ENCODE assay signal across 17 cellular contexts in the genomic region with DNA sequence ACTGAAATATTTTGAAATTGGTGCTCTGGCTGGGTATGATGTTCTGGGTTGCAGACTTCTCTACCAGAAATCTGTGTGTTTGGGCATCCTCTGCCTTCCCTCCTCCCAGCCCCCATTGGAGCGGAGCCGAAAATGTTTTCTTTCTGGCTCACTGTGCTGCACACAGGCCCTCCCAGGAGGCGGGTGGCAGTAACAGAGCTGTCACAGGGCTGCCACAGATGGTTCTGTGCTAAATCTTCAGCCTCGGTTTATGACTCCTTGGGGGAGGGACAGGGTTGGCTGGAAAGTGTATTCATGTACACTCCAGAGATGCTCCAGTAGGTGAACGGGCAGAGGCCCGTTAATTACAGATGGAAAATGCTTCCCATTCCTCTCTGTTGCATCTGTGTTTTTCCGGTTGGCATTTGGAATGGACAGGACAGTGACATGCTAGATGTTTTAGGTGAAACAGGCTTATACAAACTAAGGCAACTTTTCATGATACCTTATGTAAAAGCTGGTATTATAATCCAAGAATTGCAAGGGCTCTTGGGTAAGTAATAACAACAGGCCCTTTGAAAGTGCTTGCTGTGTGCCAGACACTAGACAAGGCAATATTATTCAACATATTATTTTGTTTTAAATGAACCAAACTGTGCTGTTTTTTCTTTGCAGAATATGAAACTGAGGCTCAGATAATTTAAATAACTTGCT.
DNase-seq lines count a peak whose midpoint lies in the region; ATAC-seq lines count a peak whose summit lies in the region.
"Had no signal": no experiment of that assay in that cellular context is flagged by ENCODE, and none has a peak within 500 bp of the region (broad histone marks: within the 10 kb centered on the region; RNA-seq: fewer than 3 reads in every experiment).

No MANE protein-coding gene starts in this region.

- peak; percentile 10 for DNase-seq in NCI-H82 treated with DMSO at 0.1 percent for 48 hours (lab: John Stamatoyannopoulos, UW; ENCODE audit: unreplicated experiment)
- peak; percentile 46 for DNase-seq in foreskin melanocyte
- DNase-seq in nucleus accumbens (lab: John Stamatoyannopoulos, UW) = peak in 40 of 56 donors; percentile 5 to 72 (median 30)
- DNase-seq in aorta = no peak
- DNase-seq in CD1c-positive myeloid dendritic cell (ENCODE audit: extremely low spot score) = no peak
- DNase-seq in SW 1271 (lab: John Stamatoyannopoulos, UW) = no peak
- DNase-seq: activated CD8-positive, alpha-beta memory T cell treated with anti-CD3 and anti-CD28 coated beads, Interleukin-2, amount 10 ng/mL, durations not matched to agents 7 days and 5 days; activated effector memory CD4-positive, alpha-beta T cell treated with Interleukin-2 at 50 U/mL for 16 hours; BE2C; DMS53; NCI-H187; NCI-H446 treated with DMSO at 0.1 percent for 48 hours; stimulated activated CD4-positive, alpha-beta T cell treated with anti-CD3 and anti-CD28 coated beads, Interleukin-1b, Interleukin-23, amount 100 ng/mL, for 48 hours had no signal

- intact Hi-C loops in aorta (cut with DNase I) = no loop called here

- no peak overlapping the region for H3K4me3 ChIP-seq in aorta (ENCODE audit: low read length in 2 of 2)
- H3K4me3 ChIP-seq: gastroesophageal sphincter, right atrium auricular region, SJSA1 had no signal

- no peak overlapping the region for H3K27ac ChIP-seq in aorta (ENCODE audit: low read depth in 1 of 2, low read length in 2 of 2)
- H3K27ac ChIP-seq: gastroesophageal sphincter, right atrium auricular region, SJSA1 had no signal

- ATAC-seq in aorta (ENCODE audit: low FRiP score) (peak; percentile 38), HG03432 (IDR thresholded peaks at IDR 0.05; ENCODE audit: unreplicated experiment) (no peak)
- ATAC-seq: activated CD8-positive, alpha-beta memory T cell treated with anti-CD3 and anti-CD28 coated beads, Interleukin-2, amount 10 ng/mL, durations not matched to agents 7 days and 5 days; gastroesophageal sphincter had no signal

- H3K27me3 ChIP-seq in aorta (ENCODE audit: control insufficient read depth in 1 of 2, insufficient read depth in 2 of 2, low read length in 1 of 2) = no peaks in the 10 kb centered on the region
- H3K27me3 ChIP-seq: BE2C, gastroesophageal sphincter, right atrium auricular region, SJSA1 had no signal

- no peaks in the 10 kb centered on the region for H3K4me1 ChIP-seq in aorta (ENCODE audit: control insufficient read depth in 1 of 2, insufficient read depth in 2 of 2, low read length in 2 of 2)
- H3K4me1 ChIP-seq: BE2C, right atrium auricular region, SJSA1 had no signal

- WGBS in aorta, 2 donors = 8 to 9% methylated on average over 7 of the region's 7 CpGs

- no peaks in the 10 kb centered on the region for H3K9me3 ChIP-seq in aorta (ENCODE audit: control insufficient read depth, low read length)
- H3K9me3 ChIP-seq: BE2C, gastroesophageal sphincter had no signal

- no peaks in the 10 kb centered on the region for H3K36me3 ChIP-seq in aorta (ENCODE audit: control insufficient read depth in 1 of 2, insufficient read depth in 2 of 2, low read length in 1 of 2)
- H3K36me3 ChIP-seq: BE2C, gastroesophageal sphincter, right atrium auricular region, SJSA1 had no signal

Comparison
In these comparisons a context has a peak if more than half of its experiments do, and no peak if none do; other contexts are left out.
1. DNase-seq: peak in NCI-H82 treated with DMSO at 0.1 percent for 48 hours (single experiment), foreskin melanocyte (single experiment) and nucleus accumbens (40 of 56); none in aorta (0 of 2), CD1c-positive myeloid dendritic cell (single experiment) and SW 1271 (0 of 2).